In the genomic region with DNA sequence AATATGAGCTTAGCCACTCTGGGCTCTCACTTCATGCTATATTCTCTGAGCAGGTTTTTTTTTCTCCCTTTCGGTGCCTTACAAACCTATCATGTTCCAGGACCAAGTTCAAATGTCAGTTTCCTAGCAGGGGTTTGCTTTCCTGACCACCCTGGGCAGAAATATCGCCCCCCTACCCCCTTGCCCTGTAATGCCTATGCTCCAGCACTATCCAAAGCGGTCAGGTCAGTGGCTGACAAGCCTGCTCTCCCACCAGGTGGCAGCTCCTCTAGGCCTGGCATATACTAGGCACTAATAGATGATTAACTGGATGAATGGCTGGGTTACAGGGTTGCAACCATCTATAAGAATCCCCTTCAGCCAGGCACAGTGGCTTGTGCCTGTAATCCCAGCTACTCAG, we compare ENCODE assay signal across 22 cellular contexts. TPM values are rescaled to one million over a fixed set of nuclear protein-coding genes. Genes with fewer than 3 reads are reported as not detected.
DNase-seq lines count a peak whose midpoint lies in the region; ATAC-seq and TF ChIP-seq lines count a peak whose summit lies in the region.
"Had no signal": no experiment of that assay in that cellular context is flagged by ENCODE, and none has a peak within 500 bp of the region (broad histone marks: within the 10 kb centered on the region; RNA-seq: fewer than 3 reads in every experiment).

No MANE protein-coding gene starts in this region.

- intact Hi-C loops in CD14-positive monocyte (cut with micrococcal nuclease): loop anchor here in 1 of 2 donors (5.0 kb wide), 1 partner anchor 227 kb away; no protein-coding TSS in a partner anchor
- intact Hi-C loops in activated CD4-positive, alpha-beta T cell treated with anti-CD3 and anti-CD28 coated beads, Interleukin-2, amount 10 ng/mL, durations not matched to agents 24 days and 14 days (cut with micrococcal nuclease): no loop called here

- H3K27ac Mint-ChIP-seq in nephron: peak overlapping the region; percentile 12 to 77 (median 67)
- H3K27ac Mint-ChIP-seq in CD14-positive monocyte: no peak overlapping the region
- no peak overlapping the region for H3K27ac Mint-ChIP-seq in activated CD4-positive, alpha-beta T cell treated with anti-CD3 and anti-CD28 coated beads, Interleukin-2, amount 10 ng/mL, durations not matched to agents 24 days and 14 days
- H3K27ac Mint-ChIP-seq: activated CD4-positive, alpha-beta T cell treated with anti-CD3 and anti-CD28 coated beads for 36 hours; dendritic cell treated with granulocyte-macrophage colony-stimulating factor and Interleukin-4, amounts not matched to agents 40 ng/mL and 50 ng/mL, for 4 days had no signal

- no peaks in the 10 kb centered on the region for H4K20me1 ChIP-seq in Loucy (ENCODE audit: insufficient read depth, low read length, poor library complexity, severe bottlenecking)
- H4K20me1 ChIP-seq: BLaER1 had no signal

- H3K4me1 ChIP-seq in Loucy (ENCODE audit: insufficient read depth, low read length, poor library complexity, severe bottlenecking): no peaks in the 10 kb centered on the region
- H3K4me1 ChIP-seq: BLaER1, right atrium auricular region, upper lobe of left lung had no signal

- no peak overlapping the region for H2AFZ ChIP-seq in Loucy (ENCODE audit: low read length)

- no peaks in the 10 kb centered on the region for H3K79me2 ChIP-seq in Loucy (ENCODE audit: insufficient read depth, low read length)

- H3K9me2 ChIP-seq in Loucy (replicated peaks; ENCODE audit: low read depth, low read length): no peaks in the 10 kb centered on the region

- TF ChIP-seq CTCF in GM12872 (IDR thresholded peaks at IDR 0.05; ENCODE audit: insufficient read depth, low read depth, low read length): 0 out of 3 replicates have a peak, but pooled peaks have one; percentile 19
- peak; percentile 18; the same call in 1 of the 2 replicates for TF ChIP-seq CTCF in Loucy (conservative IDR thresholded peaks at IDR 0.05; ENCODE audit: low read length)
- peak; percentile 20 to 25 (median 22) for TF ChIP-seq CTCF in nephron (IDR thresholded peaks at IDR 0.05; ENCODE audit: unreplicated experiment in 3 of 3)
- TF ChIP-seq CTCF in CD14-positive monocyte (IDR thresholded peaks at IDR 0.05): no peak

- ATAC-seq in esophagus mucosa: no peak
- ATAC-seq: activated CD4-positive, alpha-beta T cell treated with anti-CD3 and anti-CD28 coated beads for 36 hours; stimulated activated naive CD8-positive, alpha-beta T cell treated with anti-CD3 and anti-CD28 coated beads, Interleukin-15, Interleukin-2, amounts not matched to agents 100 U/mL and 50 U/mL, for 24 hours had no signal

- H3K36me3 ChIP-seq in Loucy (ENCODE audit: insufficient read depth, low read length): no peaks in the 10 kb centered on the region
- H3K36me3 ChIP-seq: right atrium auricular region had no signal

- H3F3A ChIP-seq in Loucy (ENCODE audit: low read depth): no peaks in the 10 kb centered on the region

- no peak overlapping the region for H3K4me2 ChIP-seq in Loucy (ENCODE audit: low read depth, low read length, poor library complexity, severe bottlenecking)
- H3K4me2 ChIP-seq: BLaER1 had no signal

- H3K36me3 Mint-ChIP-seq in nephron (ENCODE audit: low read depth) (peaks cover 35% of the 10 kb centered on the region), CD14-positive monocyte (no peaks in the 10 kb centered on the region)
- no peaks in the 10 kb centered on the region for H3K36me3 Mint-ChIP-seq in activated CD4-positive, alpha-beta T cell treated with anti-CD3 and anti-CD28 coated beads, Interleukin-2, amount 10 ng/mL, durations not matched to agents 24 days and 14 days (ENCODE audit: low read depth)

- DNase-seq in dermis blood vessel endothelial cell (peak; percentile 14), CD14-positive monocyte (ENCODE audit: low spot score) (no peak), NCI-H1092 treated with DMSO at 0.1 percent for 48 hours (lab: John Stamatoyannopoulos, UW) (no peak)
- DNase-seq in activated CD4-positive, alpha-beta T cell treated with anti-CD3 and anti-CD28 coated beads, Interleukin-2, amount 10 ng/mL, durations not matched to agents 24 days and 14 days: no peak
- DNase-seq: activated CD4-positive, alpha-beta T cell treated with anti-CD3 and anti-CD28 coated beads for 36 hours; activated effector memory CD4-positive, alpha-beta T cell treated with anti-CD3 and anti-CD28 coated beads, Interleukin-2, amount 50 U/mL, for 16 hours; aorta; DMS 273 treated with DMSO at 0.1 percent for 48 hours; erythroblast; glutamatergic neuron; NCI-H446 treated with DMSO at 0.1 percent for 48 hours; SHP77 treated with DMSO at 0.1 percent for 48 hours; stimulated activated naive CD8-positive, alpha-beta T cell treated with anti-CD3 and anti-CD28 coated beads, Interleukin-15, Interleukin-2, amounts not matched to agents 100 U/mL and 50 U/mL, for 24 hours; upper lobe of left lung had no signal

- no peak overlapping the region for H3K9ac ChIP-seq in Loucy (ENCODE audit: low read depth, low read length, poor library complexity, severe bottlenecking)
- H3K9ac ChIP-seq: BLaER1 had no signal

- H3K4me3 Mint-ChIP-seq in nephron (no peak overlapping the region), CD14-positive monocyte (no peak overlapping the region)
- no peak overlapping the region for H3K4me3 Mint-ChIP-seq in activated CD4-positive, alpha-beta T cell treated with anti-CD3 and anti-CD28 coated beads, Interleukin-2, amount 10 ng/mL, durations not matched to agents 24 days and 14 days
- H3K4me3 Mint-ChIP-seq: activated CD4-positive, alpha-beta T cell treated with anti-CD3 and anti-CD28 coated beads for 36 hours; dendritic cell treated with granulocyte-macrophage colony-stimulating factor and Interleukin-4, amounts not matched to agents 40 ng/mL and 50 ng/mL, for 4 days had no signal

- H3K9me3 Mint-ChIP-seq in nephron (no peaks in the 10 kb centered on the region), CD14-positive monocyte (no peaks in the 10 kb centered on the region)
- H3K9me3 Mint-ChIP-seq in activated CD4-positive, alpha-beta T cell treated with anti-CD3 and anti-CD28 coated beads, Interleukin-2, amount 10 ng/mL, durations not matched to agents 24 days and 14 days: no peaks in the 10 kb centered on the region
- H3K9me3 Mint-ChIP-seq: dendritic cell treated with granulocyte-macrophage colony-stimulating factor and Interleukin-4, amounts not matched to agents 40 ng/mL and 50 ng/mL, for 4 days had no signal

- no peak overlapping the region for H3K4me3 ChIP-seq in Loucy (ENCODE audit: low read length, poor library complexity, severe bottlenecking)
- H3K4me3 ChIP-seq: BLaER1, right atrium auricular region, upper lobe of left lung had no signal

- H3K27me3 ChIP-seq in Loucy (ENCODE audit: insufficient read depth, low read length, poor library complexity, severe bottlenecking): no peaks in the 10 kb centered on the region
- H3K27me3 ChIP-seq: BLaER1, right atrium auricular region, upper lobe of left lung had no signal

- peaks cover 3% of the 10 kb centered on the region for H3K27me3 Mint-ChIP-seq in nephron (ENCODE audit: low read depth)
- peaks cover 2 to 6% (median 3%) of the 10 kb centered on the region in 3 donors for H3K27me3 Mint-ChIP-seq in CD14-positive monocyte (ENCODE audit: low read depth in 3 of 3)
- no peaks in the 10 kb centered on the region for H3K27me3 Mint-ChIP-seq in activated CD4-positive, alpha-beta T cell treated with anti-CD3 and anti-CD28 coated beads, Interleukin-2, amount 10 ng/mL, durations not matched to agents 24 days and 14 days

- H3K9me3 ChIP-seq in Loucy (ENCODE audit: insufficient read depth, low read depth, low read length): no peaks in the 10 kb centered on the region
- H3K9me3 ChIP-seq: BLaER1, right atrium auricular region, upper lobe of left lung had no signal

- H3K4me1 Mint-ChIP-seq in nephron (peaks cover 15% of the 10 kb centered on the region), CD14-positive monocyte (no peaks in the 10 kb centered on the region)
- no peaks in the 10 kb centered on the region for H3K4me1 Mint-ChIP-seq in activated CD4-positive, alpha-beta T cell treated with anti-CD3 and anti-CD28 coated beads, Interleukin-2, amount 10 ng/mL, durations not matched to agents 24 days and 14 days
- H3K4me1 Mint-ChIP-seq: activated CD4-positive, alpha-beta T cell treated with anti-CD3 and anti-CD28 coated beads for 36 hours had no signal

RNA-seq across cellular contexts. Expression of gene AAR2, which starts 25.7 kb away (rescaled TPM):
- total RNA-seq in dermis blood vessel endothelial cell (29.8 and 31.7 TPM in 2 replicates), esophagus mucosa (13.3 TPM)
- 10 to 100 TPM; 45.2 to 48.8 TPM for polyA plus RNA-seq in CD14-positive monocyte
- 30.7 and 32.6 TPM in 2 replicates for total RNA-seq in activated CD4-positive, alpha-beta T cell treated with anti-CD3 and anti-CD28 coated beads, Interleukin-2, amount 10 ng/mL, durations not matched to agents 24 days and 14 days

RNA-seq across cellular contexts. Expression of gene EPB41L1, which starts 56.0 kb away (rescaled TPM):
- total RNA-seq in dermis blood vessel endothelial cell: 16.0 and 21.1 TPM in 2 replicates
- 95.6 TPM for total RNA-seq in esophagus mucosa
- not detected for polyA plus RNA-seq in CD14-positive monocyte
- total RNA-seq in activated CD4-positive, alpha-beta T cell treated with anti-CD3 and anti-CD28 coated beads, Interleukin-2, amount 10 ng/mL, durations not matched to agents 24 days and 14 days: 0.09 and 0.19 TPM in 2 replicates
- total RNA-seq: T-helper 2 cell treated with Interferon-gamma antibody and Interleukin-4, amounts not matched to agents 100 ng/mL and 5 ng/mL, for 36 hours had no signal

Comparison
In these comparisons a context has a peak if more than half of its experiments do, and no peak if none do; other contexts are left out.
1. H3K27ac Mint-ChIP-seq: peak in nephron (3 of 3); none in CD14-positive monocyte (0 of 7) and activated CD4-positive, alpha-beta T cell treated with anti-CD3 and anti-CD28 coated beads, Interleukin-2, amount 10 ng/mL, durations not matched to agents 24 days and 14 days (single experiment).
2. RNA of gene EPB41L1, which starts 56.0 kb away (total RNA-seq): 95.6 TPM in esophagus mucosa (single experiment) and 16.0 to 21.1 TPM in dermis blood vessel endothelial cell; 0.09 to 0.19 TPM in activated CD4-positive, alpha-beta T cell treated with anti-CD3 and anti-CD28 coated beads, Interleukin-2, amount 10 ng/mL, durations not matched to agents 24 days and 14 days; every median in the first group is over 10 times any median in the second.